ENCODE assay signal across 8 cellular contexts in the genomic region with DNA sequence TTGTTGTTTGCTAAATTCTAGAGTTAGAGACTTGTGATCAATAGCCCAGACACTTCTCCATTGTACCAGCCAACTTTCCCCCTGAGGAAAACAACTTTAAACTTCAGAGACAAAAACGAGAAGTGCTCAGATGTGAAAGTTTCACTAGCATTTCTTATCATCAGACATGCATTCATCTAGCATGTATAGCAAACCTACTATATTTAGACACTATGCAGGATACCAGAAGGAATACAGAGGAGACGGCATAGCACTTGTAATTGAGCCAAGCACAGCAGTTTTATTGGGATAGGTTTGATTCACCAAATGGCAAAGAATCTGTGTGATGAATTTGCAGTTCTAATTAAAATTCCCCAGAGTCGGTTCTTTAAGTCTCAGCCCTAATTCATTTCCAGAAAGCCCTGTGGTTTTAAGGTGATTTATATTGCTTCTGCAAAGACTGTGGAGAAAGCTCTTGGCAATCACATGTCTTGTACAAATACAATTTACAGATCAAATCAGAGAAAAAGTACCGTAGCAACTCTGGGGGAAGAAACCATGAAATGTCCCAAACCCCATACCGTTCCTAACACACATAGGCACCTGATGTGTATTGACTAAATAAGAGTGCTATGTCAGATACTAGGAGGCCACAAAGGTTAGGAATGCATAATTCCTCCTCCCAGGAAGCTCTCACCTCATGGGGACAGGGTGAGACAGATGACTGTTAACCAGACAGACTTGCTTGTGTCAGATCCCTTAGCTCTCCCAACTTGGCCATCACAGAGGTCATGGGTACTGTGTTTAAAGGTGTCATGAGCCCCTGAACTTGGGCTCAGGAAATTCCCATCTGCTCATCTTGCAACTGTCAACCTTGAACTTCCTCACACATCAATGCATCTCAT.
DNase-seq lines count a peak whose midpoint lies in the region; ATAC-seq lines count a peak whose summit lies in the region.

No MANE protein-coding gene starts in this region.

- H3K4me1 Mint-ChIP-seq in activated T-cell treated with anti-CD3 and anti-CD28 coated beads, Interleukin-2, amount 50 U/mL, for 4 hours (ENCODE audit: low read depth), result peaks cover 48% of the 10 kb centered on the region

- no peak overlapping the region for H3K4me3 Mint-ChIP-seq in activated T-cell treated with anti-CD3 and anti-CD28 coated beads, Interleukin-2, amount 50 U/mL, for 4 hours

- no peaks in the 10 kb centered on the region for H3K9me3 Mint-ChIP-seq in activated T-cell treated with anti-CD3 and anti-CD28 coated beads, Interleukin-2, amount 50 U/mL, for 4 hours

- peak; percentile 75 to 76 for ATAC-seq in activated T-cell treated with anti-CD3 and anti-CD28 coated beads, Interleukin-2, amount 50 U/mL, for 4 hours
- ATAC-seq in HG02763 (IDR thresholded peaks at IDR 0.05; ENCODE audit: unreplicated experiment), result peak; percentile 62
- ATAC-seq in stimulated activated naive CD8-positive, alpha-beta T cell treated with anti-CD3 and anti-CD28 coated beads, Interleukin-15, Interleukin-2, amounts not matched to agents 100 U/mL and 50 U/mL, for 24 hours, result peak; percentile 58

- H3K27me3 Mint-ChIP-seq in activated T-cell treated with anti-CD3 and anti-CD28 coated beads, Interleukin-2, amount 50 U/mL, for 4 hours (ENCODE audit: low read depth), result no peaks in the 10 kb centered on the region

- DNase-seq in activated T-cell treated with anti-CD3 and anti-CD28 coated beads, Interleukin-2, amount 50 U/mL, for 4 hours, result no peak
- DNase-seq in activated T-cell treated with anti-CD3 and anti-CD28 coated beads, Interleukin-2, amount 50 U/mL, for 1 hour, result no peak
- DNase-seq in NOMO-1 treated with dmso at 0.1 percent for 144 hours (lab: John Stamatoyannopoulos, UW; ENCODE audit: unreplicated experiment) (peak; percentile 6), SHP77 treated with DMSO at 0.1 percent for 48 hours (lab: John Stamatoyannopoulos, UW) (no peak), HuH-7.5 (ENCODE audit: low spot score) (no peak)
- DNase-seq in stimulated activated naive CD8-positive, alpha-beta T cell treated with anti-CD3 and anti-CD28 coated beads, Interleukin-15, Interleukin-2, amounts not matched to agents 100 U/mL and 50 U/mL, for 24 hours, result peak; percentile 12
- DNase-seq in stimulated activated CD4-positive, alpha-beta T cell treated with anti-CD3 and anti-CD28 coated beads, Interleukin-4, amount 100 ng/mL, for 4 hours, result no peak

- H3K36me3 Mint-ChIP-seq in activated T-cell treated with anti-CD3 and anti-CD28 coated beads, Interleukin-2, amount 50 U/mL, for 4 hours (ENCODE audit: insufficient read depth), result no peaks in the 10 kb centered on the region

Comparison
In these comparisons a context has a peak if more than half of its experiments do, and no peak if none do; other contexts are left out.
1. DNase-seq: peak in NOMO-1 treated with dmso at 0.1 percent for 144 hours (single experiment) and stimulated activated naive CD8-positive, alpha-beta T cell treated with anti-CD3 and anti-CD28 coated beads, Interleukin-15, Interleukin-2, amounts not matched to agents 100 U/mL and 50 U/mL, for 24 hours (single experiment); none in activated T-cell treated with anti-CD3 and anti-CD28 coated beads, Interleukin-2, amount 50 U/mL, for 4 hours (single experiment), activated T-cell treated with anti-CD3 and anti-CD28 coated beads, Interleukin-2, amount 50 U/mL, for 1 hour (single experiment), SHP77 treated with DMSO at 0.1 percent for 48 hours (single experiment), stimulated activated CD4-positive, alpha-beta T cell treated with anti-CD3 and anti-CD28 coated beads, Interleukin-4, amount 100 ng/mL, for 4 hours (0 of 2) and HuH-7.5 (single experiment).
2. Peak in every context shown above with its lines, with median percentiles within 50 percentile points of each other: ATAC-seq.